8 cellular contexts compared by ENCODE assay signal in the genomic region with DNA sequence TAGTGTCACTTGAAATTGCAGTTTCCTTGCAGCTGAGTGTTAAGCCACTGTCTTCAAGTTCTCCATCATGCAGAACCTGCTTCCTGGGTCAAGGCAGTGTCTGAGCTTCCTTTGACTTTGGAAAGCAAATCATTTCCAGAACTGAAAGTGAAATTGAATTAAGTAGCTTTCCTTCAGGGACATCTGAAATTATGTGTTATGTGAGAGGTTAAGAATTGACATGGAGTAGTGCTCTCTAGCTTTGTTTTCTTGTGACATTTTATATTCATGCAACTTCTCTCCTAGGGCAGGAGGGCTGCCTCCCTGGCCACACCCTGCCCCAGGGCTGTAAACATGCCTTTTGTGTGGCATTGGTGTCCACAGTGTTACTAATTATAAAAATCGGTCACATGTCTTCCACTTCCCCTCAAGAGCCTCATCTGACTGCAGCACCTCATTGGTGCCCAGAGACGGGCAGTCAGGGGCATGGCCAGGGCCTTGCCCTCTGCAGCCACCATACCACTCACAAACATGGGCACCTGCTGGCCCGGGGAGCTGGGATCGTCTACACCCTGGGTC. TPM values are rescaled to one million over a fixed set of nuclear protein-coding genes. Genes with fewer than 3 reads are reported as not detected.
DNase-seq lines count a peak whose midpoint lies in the region; ATAC-seq and TF ChIP-seq lines count a peak whose summit lies in the region.

No MANE protein-coding gene starts in this region.

- H3K9me3 Mint-ChIP-seq in chondrocyte (ENCODE audit: low read depth) (peaks cover 4% of the 10 kb centered on the region), osteocyte (ENCODE audit: unreplicated experiment) (no peaks in the 10 kb centered on the region)

- in situ Hi-C loops in GM13976 (cut with MboI; ENCODE audit: low sequenced_read_pairs, unreplicated experiment): no loop called here

- no peak overlapping the region for H3K4me3 Mint-ChIP-seq in chondrocyte (ENCODE audit: unreplicated experiment)
- H3K4me3 Mint-ChIP-seq in osteocyte (ENCODE audit: unreplicated experiment): peak overlapping the region; percentile 27

- H3K36me3 Mint-ChIP-seq in chondrocyte (ENCODE audit: low read depth) (peaks cover 9% of the 10 kb centered on the region), osteocyte (ENCODE audit: unreplicated experiment) (peaks cover 23% of the 10 kb centered on the region)

- H3K27ac Mint-ChIP-seq in chondrocyte (ENCODE audit: unreplicated experiment) (peak overlapping the region; percentile 75), osteocyte (ENCODE audit: unreplicated experiment) (peak overlapping the region; percentile 91)

- TF ChIP-seq CTCF in GM13976 (IDR thresholded peaks at IDR 0.05; ENCODE audit: borderline replicate concordance, control extremely low read depth, extremely low read depth, insufficient read depth, missing control alignments) (no peak), chondrocyte (IDR thresholded peaks at IDR 0.05) (no peak), osteocyte (IDR thresholded peaks at IDR 0.05) (no peak), GM20000 (IDR thresholded peaks at IDR 0.05; ENCODE audit: extremely low read depth, missing control alignments) (no peak)

- H3K27me3 Mint-ChIP-seq in chondrocyte (ENCODE audit: low read depth): no peaks in the 10 kb centered on the region
- no peaks in the 10 kb centered on the region for H3K27me3 Mint-ChIP-seq in osteocyte (ENCODE audit: unreplicated experiment)

- intact Hi-C loops in posterior vena cava (cut with DNase I): no loop called here

- DNase-seq in GM13976 (ENCODE audit: low spot score) (peak; percentile 35), LHCN-M2 (ENCODE audit: low read depth) (peak; percentile 1), chondrocyte (ENCODE audit: low spot score) (no peak), osteocyte (ENCODE audit: extremely low spot score, unreplicated experiment) (no peak), GM20000 (ENCODE audit: low spot score) (no peak), germinal center (ENCODE audit: low spot score) (no peak), posterior vena cava (ENCODE audit: low spot score) (no peak)

- ATAC-seq in GM21619 (IDR thresholded peaks at IDR 0.05; ENCODE audit: unreplicated experiment): peak; percentile 81

- H3K4me1 Mint-ChIP-seq in chondrocyte (ENCODE audit: low read depth): peaks cover 29% of the 10 kb centered on the region
- peaks cover 30% of the 10 kb centered on the region for H3K4me1 Mint-ChIP-seq in osteocyte (ENCODE audit: unreplicated experiment)

RNA-seq across cellular contexts. Expression of a gene that starts 14.4 kb away (rescaled TPM):
- total RNA-seq in LHCN-M2 (2014; rRNA removed) (46.4 and 53.0 TPM in 2 replicates), chondrocyte (40.9 to 44.6 TPM (median 41.3 TPM) in 3 replicates), osteocyte (48.5 and 52.6 TPM in 2 replicates), posterior vena cava (10 to 100 TPM; 44.1 to 45.0 TPM)
- 20.3 TPM for polyA plus RNA-seq in LHCN-M2 (2012)

Comparison
In these comparisons a context has a peak if more than half of its experiments do, and no peak if none do; other contexts are left out.
1. DNase-seq: peak in GM13976 (single experiment) and LHCN-M2 (single experiment); none in chondrocyte (single experiment), osteocyte (single experiment), GM20000 (single experiment), germinal center (single experiment) and posterior vena cava (single experiment).